Comparison of ENCODE assay signal across 22 cellular contexts in the genomic region with DNA sequence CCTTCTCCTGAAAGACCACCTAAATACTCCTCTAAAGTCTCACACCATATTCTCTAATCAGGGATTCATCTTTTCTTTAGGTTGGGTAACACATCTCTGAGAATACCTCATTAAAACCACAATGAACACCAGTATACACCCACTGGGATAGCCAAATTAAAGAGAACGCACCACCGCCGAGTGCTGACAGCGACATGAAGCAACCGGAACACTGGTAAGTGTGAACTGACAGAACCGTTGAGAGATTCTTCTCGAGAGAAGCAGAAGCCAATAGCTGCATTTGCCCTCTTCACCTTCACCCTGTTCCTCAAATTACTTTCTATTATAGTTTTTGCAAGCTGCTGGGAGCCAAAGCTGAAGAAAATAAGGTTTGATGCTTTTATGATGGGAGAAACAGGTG.
"Had no signal": no experiment of that assay in that cellular context is flagged by ENCODE, and none has a peak within 500 bp of the region (broad histone marks: within the 10 kb centered on the region; RNA-seq: fewer than 3 reads in every experiment).

No MANE protein-coding gene starts in this region.

- FAIRE-seq: HTR-8/SVneo, K562, RCC 7860 had no signal

- DNase-seq: Kasumi-1, MM.1S, NCI-H1092 treated with DMSO at 0.1 percent for 48 hours, NCI-H1436, NCI-H187, NCI-H2029, NCI-H2081 treated with DMSO at 0.1 percent for 48 hours, NCI-H2171, NCI-H226, NCI-H446, NCI-H510A, NCI-H524 treated with DMSO at 0.1 percent for 48 hours, NCI-H69, NCI-H774, RPMI8226, SHP77 treated with DMSO at 0.1 percent for 48 hours, SJCRH30 had no signal

- H3K9me3 ChIP-seq: SJCRH30 had no signal

- ATAC-seq: K562 had no signal

- H3K27me3 ChIP-seq: SJCRH30 had no signal

- H3K36me3 ChIP-seq: SJCRH30 had no signal

- H3K4me3 ChIP-seq: K562, SJCRH30 had no signal

- H3K27ac ChIP-seq: HL-60, KMS-11, SJCRH30 had no signal

- H3K4me1 ChIP-seq: SJCRH30 had no signal
